ENCODE assay signal across 24 cellular contexts in genomic region chr10:102856758-102857424, GRCh38. TPM values are rescaled to one million over a fixed set of nuclear protein-coding genes. Genes with fewer than 3 reads are reported as not detected.
DNase-seq lines count a peak whose midpoint lies in the region; ATAC-seq, FAIRE-seq and TF ChIP-seq lines count a peak whose summit lies in the region.
"Had no signal": no experiment of that assay in that cellular context is flagged by ENCODE, and none has a peak within 500 bp of the region (broad histone marks: within the 10 kb centered on the region; RNA-seq: fewer than 3 reads in every experiment).

No MANE protein-coding gene starts in this region.

- TF ChIP-seq CTCF in H1 (IDR thresholded peaks at IDR 0.05; ENCODE audit: control extremely low read depth in 1 of 3, insufficient read depth in 1 of 3, low read depth in 1 of 3, low read length in 3 of 3): no peak

- H3K79me1 ChIP-seq in H1 (ENCODE audit: low read depth, low read length) (no peaks in the 10 kb centered on the region), trophoblast cell (ENCODE audit: low read length) (peaks cover 8% of the 10 kb centered on the region)

- POLR2A ChIA-PET in activated CD4-positive, alpha-beta T cell treated with anti-CD3 and anti-CD28 coated beads for 36 hours (lab: Charles Lee): no interaction called here
- POLR2A ChIA-PET in H1 (lab: Charles Lee; ENCODE audit: partially characterized antibody): no interaction called here

- H3K56ac ChIP-seq in H1 (replicated peaks; ENCODE audit: insufficient read length, low read depth, low read length): no peak overlapping the region

- H3K79me2 ChIP-seq in H1 (ENCODE audit: control insufficient read depth in 1 of 2, insufficient read depth in 2 of 2, low read length in 2 of 2): no peaks in the 10 kb centered on the region
- peaks cover 2% of the 10 kb centered on the region for H3K79me2 ChIP-seq in trophoblast cell (ENCODE audit: control insufficient read depth, insufficient read depth, low read length, poor library complexity)

- H4K20me1 ChIP-seq in H1 (replicated peaks in 1 of 2; ENCODE audit: control insufficient read depth in 1 of 2, insufficient read depth in 2 of 2, low read length in 2 of 2): peaks cover 0 to 1% of the 10 kb centered on the region in 2 experiments

- H4K8ac ChIP-seq in H1 (ENCODE audit: extremely low read depth, insufficient read depth, low read length) (no peak overlapping the region), trophoblast cell (ENCODE audit: low read depth, low read length) (no peak overlapping the region)

- no peaks in the 10 kb centered on the region for H3K27me3 ChIP-seq in HUES48 (ENCODE audit: control insufficient read depth, insufficient read depth, low read length)
- H3K27me3 ChIP-seq in H1 (replicated peaks in 1 of 4; ENCODE audit: control insufficient read depth in 3 of 4, extremely low read depth in 1 of 4, insufficient read depth in 3 of 4, low read length in 3 of 4): no peaks in the 10 kb centered on the region
- no peaks in the 10 kb centered on the region for H3K27me3 ChIP-seq in trophoblast cell (ENCODE audit: insufficient read depth, low read length)
- H3K27me3 ChIP-seq: BE2C, tibial nerve had no signal

- H3K4me1 Mint-ChIP-seq in activated CD4-positive, alpha-beta T cell treated with anti-CD3 and anti-CD28 coated beads for 36 hours: peaks cover 14% of the 10 kb centered on the region

- no peak overlapping the region for H3K4me3 ChIP-seq in HUES48 (ENCODE audit: low read depth, low read length)
- no peak overlapping the region for H3K4me3 ChIP-seq in H1 (ENCODE audit: extremely low read depth in 1 of 4, insufficient read depth in 2 of 4, low read depth in 3 of 4, low read length in 4 of 4)
- no peak overlapping the region for H3K4me3 ChIP-seq in trophoblast cell (ENCODE audit: low read depth, low read length)
- H3K4me3 ChIP-seq: HAP-1, lung, tibial nerve had no signal

- no peak overlapping the region for H3K23ac ChIP-seq in H1 (ENCODE audit: insufficient read length)
- H3K23ac ChIP-seq in trophoblast cell (ENCODE audit: low read length): no peak overlapping the region

- FAIRE-seq in H1 (lab: Jason Lieb, UNC) (no peak), GM19239 (lab: Jason Lieb, UNC) (no peak)
- FAIRE-seq: islet of Langerhans had no signal

- ATAC-seq in activated CD4-positive, alpha-beta T cell treated with anti-CD3 and anti-CD28 coated beads for 36 hours: no peak
- no peak for ATAC-seq in esophagus mucosa
- ATAC-seq: activated CD8-positive, alpha-beta T cell treated with anti-CD3 and anti-CD28 coated beads, Interleukin-2, amount 10 ng/mL, durations not matched to agents 7 days and 5 days had no signal

- H3K9me3 Mint-ChIP-seq in activated CD4-positive, alpha-beta T cell treated with anti-CD3 and anti-CD28 coated beads for 36 hours (ENCODE audit: low read depth): no peaks in the 10 kb centered on the region

- no peak for TF ChIP-seq RAD21 in H1 (IDR thresholded peaks at IDR 0.05 in 1 of 2, conservative IDR thresholded peaks at IDR 0.05 in 1 of 2; ENCODE audit: low read depth in 2 of 2, low read length in 2 of 2)

- H3K14ac ChIP-seq in H1 (ENCODE audit: insufficient read length) (no peak overlapping the region), trophoblast cell (ENCODE audit: low read length) (no peak overlapping the region)

- TF ChIP-seq POLR2A in H1 (IDR thresholded peaks at IDR 0.05; ENCODE audit: control extremely low read depth in 1 of 2, low read depth in 2 of 2, low read length in 2 of 2): no peak

- no peak overlapping the region for H2BK15ac ChIP-seq in H1 (ENCODE audit: low read length)

- CTCF ChIA-PET in activated CD4-positive, alpha-beta T cell treated with anti-CD3 and anti-CD28 coated beads for 36 hours (lab: Charles Lee): no interaction called here
- CTCF ChIA-PET in H1 (lab: Charles Lee; ENCODE audit: partially characterized antibody): interaction anchor here (1.9 kb wide), 1 partner anchor 45 kb away, joined by 7 read pairs; no protein-coding TSS in a partner anchor

- no peak for TF ChIP-seq EP300 in H1 (IDR thresholded peaks at IDR 0.05; ENCODE audit: borderline replicate concordance in 1 of 2, low read depth in 2 of 2, low read length in 2 of 2)

- no peak overlapping the region for H3K4me3 Mint-ChIP-seq in activated CD4-positive, alpha-beta T cell treated with anti-CD3 and anti-CD28 coated beads for 36 hours
- H3K4me3 Mint-ChIP-seq: activated CD8-positive, alpha-beta T cell treated with anti-CD3 and anti-CD28 coated beads, Interleukin-2, amount 10 ng/mL, durations not matched to agents 7 days and 5 days had no signal

- peak overlapping the region; percentile 14 for H3K27ac Mint-ChIP-seq in activated CD4-positive, alpha-beta T cell treated with anti-CD3 and anti-CD28 coated beads for 36 hours
- H3K27ac Mint-ChIP-seq: activated CD8-positive, alpha-beta T cell treated with anti-CD3 and anti-CD28 coated beads, Interleukin-2, amount 10 ng/mL, durations not matched to agents 7 days and 5 days had no signal

- no peak overlapping the region for H2AFZ ChIP-seq in H1 (ENCODE audit: low read length)
- no peak overlapping the region for H2AFZ ChIP-seq in trophoblast cell (ENCODE audit: insufficient read depth, low read length, poor library complexity)

- no peaks in the 10 kb centered on the region for H3K27me3 Mint-ChIP-seq in activated CD4-positive, alpha-beta T cell treated with anti-CD3 and anti-CD28 coated beads for 36 hours

- H4K5ac ChIP-seq in H1 (ENCODE audit: insufficient read length, low read depth, low read length): no peak overlapping the region

- H3K4ac ChIP-seq in H1 (replicated peaks; ENCODE audit: insufficient read length, low read depth, low read length): no peak overlapping the region
- H3K4ac ChIP-seq in trophoblast cell (ENCODE audit: low read depth, low read length): no peak overlapping the region

- H2BK20ac ChIP-seq in H1 (ENCODE audit: low read length): no peak overlapping the region

- H4K12ac ChIP-seq in trophoblast cell (ENCODE audit: low read depth, low read length): no peak overlapping the region

- H3K18ac ChIP-seq in H1 (ENCODE audit: extremely low read depth, low read length) (no peak overlapping the region), trophoblast cell (ENCODE audit: low read length) (peak overlapping the region; percentile 54)

- no peaks in the 10 kb centered on the region for H3K36me3 ChIP-seq in HUES48 (ENCODE audit: control insufficient read depth, insufficient read depth, low read length)
- H3K36me3 ChIP-seq in H1 (ENCODE audit: control insufficient read depth in 2 of 4, insufficient read depth in 4 of 4, low read length in 3 of 4): no peaks in the 10 kb centered on the region; a peak in 1 of 8 replicates
- H3K36me3 ChIP-seq in trophoblast cell (ENCODE audit: control insufficient read depth in 1 of 2, insufficient read depth in 2 of 2, low read length in 2 of 2): peaks cover 0 to 4% of the 10 kb centered on the region in 2 experiments
- H3K36me3 ChIP-seq: BE2C, HAP-1 had no signal

- no peak overlapping the region for H2BK120ac ChIP-seq in H1 (replicated peaks; ENCODE audit: low read depth, low read length)
- H2BK120ac ChIP-seq in trophoblast cell (ENCODE audit: insufficient read depth, low read length, poor library complexity): no peak overlapping the region

- H2BK12ac ChIP-seq in H1 (ENCODE audit: low read depth, low read length) (no peak overlapping the region), trophoblast cell (ENCODE audit: low read length) (peak overlapping the region; percentile 43)

- intact Hi-C loops in activated CD4-positive, alpha-beta T cell treated with anti-CD3 and anti-CD28 coated beads for 36 hours (cut with DNase I, micrococcal nuclease): no loop called here

- H3K9ac ChIP-seq in HUES48 (ENCODE audit: low read depth, low read length): no peak overlapping the region
- H3K9ac ChIP-seq in H1 (replicated peaks in 1 of 4; ENCODE audit: extremely low read depth in 1 of 4, low read depth in 3 of 4, low read length in 3 of 4): no peak overlapping the region
- H3K9ac ChIP-seq in trophoblast cell (ENCODE audit: low read length): no peak overlapping the region

- H2AK5ac ChIP-seq in H1 (ENCODE audit: low read depth, low read length) (no peak overlapping the region), trophoblast cell (ENCODE audit: low read length) (peak overlapping the region; percentile 69)

- H3K23me2 ChIP-seq in H1 (ENCODE audit: low read depth, low read length): no peaks in the 10 kb centered on the region

- H2BK5ac ChIP-seq in H1 (ENCODE audit: low read depth, low read length): no peak overlapping the region
- no peak overlapping the region for H2BK5ac ChIP-seq in trophoblast cell (ENCODE audit: low read depth, low read length, poor library complexity)

- DNase-seq in activated CD4-positive, alpha-beta T cell treated with anti-CD3 and anti-CD28 coated beads for 36 hours: no peak
- DNase-seq in activated CD4-positive, alpha-beta T cell treated with anti-CD3 and anti-CD28 coated beads, Interleukin-2, amount 50 U/mL, for 4 hours: no peak
- DNase-seq in H1 (ENCODE audit: low read depth in 1 of 2, low spot score in 2 of 2) (no peak), trophoblast cell (no peak), HCEC 1CT (no peak), GM19239 (ENCODE audit: insufficient read length, low spot score) (no peak)
- DNase-seq: 8988T; activated CD8-positive, alpha-beta T cell treated with anti-CD3 and anti-CD28 coated beads, Interleukin-2, amount 10 ng/mL, durations not matched to agents 7 days and 5 days; activated naive CD4-positive, alpha-beta T cell treated with anti-CD3 and anti-CD28 coated beads, Interleukin-2, amount 50 U/mL, for 16 hours; BE2C; NCI-H1105; NCI-H2029; occipital lobe; stimulated activated CD4-positive, alpha-beta T cell treated with anti-CD3 and anti-CD28 coated beads, Interleukin-4, amount 100 ng/mL, for 24 hours; stimulated activated naive CD4-positive, alpha-beta T cell treated with Interleukin-2 at 50 U/mL for 16 hours had no signal

- H3K4me1 ChIP-seq in HUES48 (ENCODE audit: control insufficient read depth, insufficient read depth, low read length): peaks cover 21% of the 10 kb centered on the region
- H3K4me1 ChIP-seq in H1 (replicated peaks in 1 of 4; ENCODE audit: control insufficient read depth in 3 of 4, insufficient read depth in 4 of 4, low read length in 3 of 4): peaks cover 0 to 2% (median 0%) of the 10 kb centered on the region in 4 experiments; a peak in 2 of 7 replicates
- no peaks in the 10 kb centered on the region for H3K4me1 ChIP-seq in trophoblast cell (ENCODE audit: control insufficient read depth in 1 of 2, insufficient read depth in 2 of 2, low read length in 2 of 2)

- H3K27ac ChIP-seq in HUES48 (ENCODE audit: low read depth, low read length): peak overlapping the region; percentile 77
- no peak overlapping the region for H3K27ac ChIP-seq in H1 (ENCODE audit: low read depth, low read length)
- H3K27ac ChIP-seq in trophoblast cell (ENCODE audit: low read depth, low read length): no peak overlapping the region

- H3K9me3 ChIP-seq in HUES48 (ENCODE audit: control insufficient read depth, insufficient read depth, low read length): no peaks in the 10 kb centered on the region
- H3K9me3 ChIP-seq in H1 (ENCODE audit: insufficient read depth in 2 of 2, low read depth in 1 of 2, low read length in 1 of 2): no peaks in the 10 kb centered on the region
- no peaks in the 10 kb centered on the region for H3K9me3 ChIP-seq in trophoblast cell (ENCODE audit: insufficient read depth, low read depth, low read length)
- H3K9me3 ChIP-seq: BE2C, HAP-1, tibial nerve had no signal

- WGBS in H1 (ENCODE audit: extremely low coverage in 1 of 2, insufficient coverage in 1 of 2, insufficient read length in 1 of 2, insufficient replicate concordance in 2 of 2, low coverage in 1 of 2, low lambda C conversion rate in 2 of 2, missing lambda C conversion rate in 1 of 2), 2 experiments: 89% methylated on average over 3 of the region's 3 CpGs; no CpG with 5 or more reads in 1 of the 2 experiments
- no CpG with 5 or more reads among the region's 3 CpGs for WGBS in trophoblast cell (ENCODE audit: extremely low coverage, insufficient coverage, insufficient read length)

- H3K4me2 ChIP-seq in H1 (ENCODE audit: insufficient read depth in 1 of 2, low read depth in 2 of 2, low read length in 2 of 2): no peak overlapping the region; a peak in 2 of 4 replicates
- H3K4me2 ChIP-seq in trophoblast cell (ENCODE audit: low read length): no peak overlapping the region

- no peak overlapping the region for H4K91ac ChIP-seq in H1 (replicated peaks; ENCODE audit: insufficient read length, low read length)
- H4K91ac ChIP-seq in trophoblast cell (ENCODE audit: low read depth, low read length): no peak overlapping the region

- peaks cover 10% of the 10 kb centered on the region for H3K36me3 Mint-ChIP-seq in activated CD4-positive, alpha-beta T cell treated with anti-CD3 and anti-CD28 coated beads for 36 hours (ENCODE audit: low read depth)

RNA-seq across cellular contexts. Expression of gene BORCS7, which starts 2.8 kb away (rescaled TPM):
- total RNA-seq in activated CD4-positive, alpha-beta T cell treated with anti-CD3 and anti-CD28 coated beads for 36 hours: 1 to 10 TPM; 4.5 to 5.1 TPM
- 2.3 and 3.7 TPM in 2 replicates for total RNA-seq in H1 (2021; fragmentation: NEBNext Ultra II Directional; extraction: Animal tissue kit (Norgen Biotek cat#: 25700))
- 3.8 and 6.7 TPM in 2 replicates for polyA plus RNA-seq in H1 (2011; rRNA removed)
- 10.9 TPM for polyA plus RNA-seq in H1 (2011; cell fraction: cytosol; rRNA removed)
- 3.9 TPM for polyA plus RNA-seq in H1 (2011; cell fraction: nucleus; rRNA removed)
- 3.7 to 6.0 TPM (median 4.2 TPM) in 4 replicates for polyA plus RNA-seq in H1 (2012, experiment 1 of 2)
- 2.3 TPM for polyA plus RNA-seq in H1 (2012, experiment 2 of 2)
- 3.8 TPM for polyA plus RNA-seq in H1 (2013, experiment 1 of 2)
- polyA plus RNA-seq in H1 (2013, experiment 2 of 2): 2.9 TPM
- polyA minus RNA-seq in H1 (2011; rRNA and poly(A)+ RNA removed): 2.6 and 4.1 TPM in 2 replicates
- polyA minus RNA-seq in H1 (2011; cell fraction: cytosol; rRNA and poly(A)+ RNA removed): 3.7 TPM
- 2.5 TPM for polyA minus RNA-seq in H1 (2011; cell fraction: nucleus; rRNA and poly(A)+ RNA removed)
- 10.6 and 10.9 TPM in 2 replicates for polyA plus RNA-seq in trophoblast cell (2013)
- 8.0 TPM for total RNA-seq in esophagus mucosa

RNA-seq across cellular contexts. Expression of gene AS3MT, which starts 12.4 kb away (rescaled TPM):
- 1 to 10 TPM; 1.1 to 1.5 TPM for total RNA-seq in activated CD4-positive, alpha-beta T cell treated with anti-CD3 and anti-CD28 coated beads for 36 hours
- 10.3 and 10.4 TPM in 2 replicates for total RNA-seq in H1 (2021; fragmentation: NEBNext Ultra II Directional; extraction: Animal tissue kit (Norgen Biotek cat#: 25700))
- polyA plus RNA-seq in H1 (2011; rRNA removed): 5.2 and 5.8 TPM in 2 replicates
- polyA plus RNA-seq in H1 (2011; cell fraction: cytosol; rRNA removed): 9.3 TPM
- polyA plus RNA-seq in H1 (2011; cell fraction: nucleus; rRNA removed): 5.9 TPM
- polyA plus RNA-seq in H1 (2012, experiment 1 of 2): 14.0 to 18.6 TPM (median 17.7 TPM) in 4 replicates
- polyA plus RNA-seq in H1 (2012, experiment 2 of 2): 5.8 TPM
- polyA plus RNA-seq in H1 (2013, experiment 1 of 2): 10.2 TPM
- 10.3 TPM for polyA plus RNA-seq in H1 (2013, experiment 2 of 2)
- polyA minus RNA-seq in H1 (2011; rRNA and poly(A)+ RNA removed): 3.3 and 4.5 TPM in 2 replicates
- polyA minus RNA-seq in H1 (2011; cell fraction: cytosol; rRNA and poly(A)+ RNA removed): 3.4 TPM
- polyA minus RNA-seq in H1 (2011; cell fraction: nucleus; rRNA and poly(A)+ RNA removed): 5.4 TPM
- polyA plus RNA-seq in trophoblast cell (2013): 5.2 and 5.6 TPM in 2 replicates
- 0.12 TPM for total RNA-seq in esophagus mucosa
- total RNA-seq: HT-29, OCI-LY7 had no signal

RNA-seq across cellular contexts. Expression of gene CYP17A1, which starts 19.7 kb away (rescaled TPM):
- total RNA-seq in activated CD4-positive, alpha-beta T cell treated with anti-CD3 and anti-CD28 coated beads for 36 hours: not detected
- total RNA-seq in H1 (2021; fragmentation: NEBNext Ultra II Directional; extraction: Animal tissue kit (Norgen Biotek cat#: 25700)): not detected in 2 replicates
- polyA plus RNA-seq in H1 (2011; rRNA removed): not detected in 2 replicates
- not detected for polyA plus RNA-seq in H1 (2011; cell fraction: cytosol; rRNA removed)
- polyA plus RNA-seq in H1 (2011; cell fraction: nucleus; rRNA removed): not detected
- not detected in 4 replicates for polyA plus RNA-seq in H1 (2012, experiment 1 of 2)
- not detected for polyA plus RNA-seq in H1 (2012, experiment 2 of 2)
- polyA plus RNA-seq in H1 (2013, experiment 1 of 2): not detected
- not detected for polyA plus RNA-seq in H1 (2013, experiment 2 of 2)
- not detected in 2 replicates for polyA minus RNA-seq in H1 (2011; rRNA and poly(A)+ RNA removed)
- not detected for polyA minus RNA-seq in H1 (2011; cell fraction: cytosol; rRNA and poly(A)+ RNA removed)
- polyA minus RNA-seq in H1 (2011; cell fraction: nucleus; rRNA and poly(A)+ RNA removed): not detected
- polyA plus RNA-seq in trophoblast cell (2013): not detected in 2 replicates
- total RNA-seq in esophagus mucosa: 0.76 TPM
- total RNA-seq: activated CD8-positive, alpha-beta T cell treated with anti-CD3 and anti-CD28 coated beads, Interleukin-2, amount 10 ng/mL, durations not matched to agents 7 days and 5 days; HT-29; LHCN-M2; occipital lobe; OCI-LY7; tibial nerve had no signal
